1 cellular context compared by ENCODE assay signal in the genomic region with DNA sequence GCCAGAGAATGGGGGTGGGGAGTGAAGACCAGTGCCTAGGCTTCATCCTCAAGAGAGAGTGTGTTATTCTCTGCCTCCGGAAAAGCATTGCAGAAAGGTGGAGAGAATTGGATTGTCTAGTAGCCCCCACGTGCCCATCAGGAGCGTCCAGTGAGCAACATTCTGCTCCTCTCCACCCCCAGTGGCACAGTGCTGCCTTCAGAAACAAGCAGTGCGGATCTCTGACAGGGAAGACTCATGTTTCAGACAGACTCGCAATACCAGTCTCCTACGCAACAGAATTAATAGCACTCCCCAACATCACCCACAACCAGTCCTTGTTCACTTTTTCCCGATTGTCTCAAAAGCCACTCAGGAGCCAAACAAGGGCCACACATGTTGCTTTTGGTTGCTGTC.
TF ChIP-seq lines count a peak whose summit lies in the region.

No MANE protein-coding gene starts in this region.

TF ChIP-seq in SK-N-SH, 30 proteins besides CTCF, POLR2A, EP300 and RAD21 (continued from another document):
- TF ChIP-seq SMC3 (IDR thresholded peaks at IDR 0.05; ENCODE audit: low read depth, low read length) (no peak), TCF12 (IDR thresholded peaks at IDR 0.05) (no peak)
